17 cellular contexts compared by ENCODE assay signal in genomic region chr1:119829636-119830035, GRCh38. TPM values are rescaled to one million over a fixed set of nuclear protein-coding genes. Genes with fewer than 3 reads are reported as not detected.
DNase-seq lines count a peak whose midpoint lies in the region; ATAC-seq lines count a peak whose summit lies in the region.
"Had no signal": no experiment of that assay in that cellular context is flagged by ENCODE, and none has a peak within 500 bp of the region (broad histone marks: within the 10 kb centered on the region; RNA-seq: fewer than 3 reads in every experiment).

No MANE protein-coding gene starts in this region.

- DNase-seq in DMS53 (lab: John Stamatoyannopoulos, UW), result peak; percentile 46
- DNase-seq in NCI-H1436 treated with DMSO at 0.1 percent for 48 hours (lab: John Stamatoyannopoulos, UW), result peak; percentile 18
- peak; percentile 31 for DNase-seq in NCI-H748 treated with DMSO at 0.1 percent for 48 hours (lab: John Stamatoyannopoulos, UW)
- DNase-seq in myocyte (ENCODE audit: low read depth), result peak; percentile 61
- DNase-seq in NCI-H2196 (lab: John Stamatoyannopoulos, UW; ENCODE audit: unreplicated experiment), result no peak
- DNase-seq: activated CD4-positive, alpha-beta T cell treated with anti-CD3 and anti-CD28 coated beads, Interleukin-2, amount 10 ng/mL, durations not matched to agents 7 days and 5 days; activated naive CD4-positive, alpha-beta T cell treated with anti-CD3 and anti-CD28 coated beads for 36 hours; activated T-cell treated with anti-CD3 and anti-CD28 coated beads for 4 hours; foreskin keratinocyte; left ventricle myocardium inferior; naive B cell had no signal

- ATAC-seq in HG03139 (IDR thresholded peaks at IDR 0.05; ENCODE audit: unreplicated experiment) (no peak), GM19467 (IDR thresholded peaks at IDR 0.05; ENCODE audit: unreplicated experiment) (no peak), HG03025 (IDR thresholded peaks at IDR 0.05; ENCODE audit: low FRiP score, unreplicated experiment) (no peak)
- ATAC-seq: foreskin keratinocyte; GM23338; stimulated activated effector memory CD8-positive, alpha-beta T cell treated with anti-CD3 and anti-CD28 coated beads, Interleukin-12 subunit alpha, Interleukin-12 subunit beta, amount 100 ng/mL, for 72 hours had no signal

RNA-seq across cellular contexts. Expression of gene REG4, which starts 18.4 kb away (rescaled TPM):
- not detected in 2 replicates for total RNA-seq in myocyte
- polyA plus RNA-seq in myocyte (2012), result not detected
- total RNA-seq: astrocyte, foreskin keratinocyte, GM23338, left ventricle myocardium inferior had no signal
- polyA plus RNA-seq: foreskin keratinocyte, GM23338 had no signal
